ENCODE assay signal across 33 cellular contexts in the genomic region with DNA sequence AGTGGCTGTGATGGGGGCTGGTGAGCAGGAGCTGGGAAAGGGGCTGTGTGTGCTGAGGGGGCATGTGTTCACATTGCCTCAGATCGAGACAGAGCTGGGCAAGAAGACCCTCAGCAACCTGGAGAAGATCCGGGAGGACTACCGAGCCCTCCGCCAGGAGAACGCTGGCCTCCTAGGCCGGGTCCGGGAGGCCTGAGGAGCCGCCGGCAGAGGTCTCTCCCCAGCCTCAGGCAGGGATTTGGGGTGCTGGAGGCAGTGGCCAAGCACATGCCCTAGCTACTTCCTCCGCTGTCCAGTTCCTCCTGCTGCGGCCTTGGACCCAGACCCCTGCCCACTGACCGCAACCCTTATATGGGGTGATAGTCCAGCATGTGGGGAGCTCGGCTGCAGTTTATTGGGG. TPM values are rescaled to one million over a fixed set of nuclear protein-coding genes. Genes with fewer than 3 reads are reported as not detected.
"Had no signal": no experiment of that assay in that cellular context is flagged by ENCODE, and none has a peak within 500 bp of the region (broad histone marks: within the 10 kb centered on the region; RNA-seq: fewer than 3 reads in every experiment).

No MANE protein-coding gene starts in this region.

- FAIRE-seq: astrocyte, TTC549 had no signal

- H3K4me3 ChIP-seq: adrenal gland, body of pancreas, breast epithelium, MG63, Peyer's patch, SJSA1 had no signal

- H3K27ac Mint-ChIP-seq: T-helper 1 cell treated with Interleukin-12 subunit alpha and Interleukin-12 subunit beta and Interleukin-4 antibody, amounts not matched to agents 30 μg/mL and 1 μg/mL, for 36 hours had no signal

- H3K4me3 Mint-ChIP-seq: activated CD4-positive, alpha-beta memory T cell treated with anti-CD3 and anti-CD28 coated beads, Interleukin-2, amount 10 ng/mL, durations not matched to agents 7 days and 5 days; activated CD4-positive, alpha-beta T cell treated with anti-CD3 and anti-CD28 coated beads for 36 hours; activated naive CD8-positive, alpha-beta T cell treated with anti-CD3 and anti-CD28 coated beads for 36 hours; T-helper 1 cell treated with Interleukin-12 subunit alpha and Interleukin-12 subunit beta and Interleukin-4 antibody, amounts not matched to agents 30 μg/mL and 1 μg/mL, for 36 hours; T-helper 2 cell treated with Interferon-gamma antibody and Interleukin-4, amounts not matched to agents 5 μg/mL and 100 μg/mL, for 36 hours had no signal

- H3K9me3 ChIP-seq: adrenal gland, body of pancreas, breast epithelium, MG63, Peyer's patch, SJSA1, SK-N-SH had no signal

- H3K4me2 ChIP-seq: SK-N-SH had no signal

- H3K27me3 ChIP-seq: adrenal gland, body of pancreas, MG63, Peyer's patch, SJSA1 had no signal

- H3K27ac ChIP-seq: adrenal gland, body of pancreas, breast epithelium, Peyer's patch, SJSA1 had no signal

- DNase-seq: activated CD4-positive, alpha-beta memory T cell treated with anti-CD3 and anti-CD28 coated beads, Interleukin-2, amount 10 ng/mL, durations not matched to agents 7 days and 5 days; activated CD4-positive, alpha-beta T cell treated with anti-CD3 and anti-CD28 coated beads for 36 hours; activated CD8-positive, alpha-beta memory T cell treated with anti-CD3 and anti-CD28 coated beads, Interleukin-2, amount 50 U/mL, for 48 hours; activated effector memory CD4-positive, alpha-beta T cell treated with anti-CD3 and anti-CD28 coated beads, Interleukin-2, amount 50 U/mL, for 16 hours; activated naive CD4-positive, alpha-beta T cell; activated naive CD4-positive, alpha-beta T cell treated with anti-CD3 and anti-CD28 coated beads, Interleukin-2, amount 50 U/mL, for 16 hours; activated naive CD8-positive, alpha-beta T cell treated with anti-CD3 and anti-CD28 coated beads for 36 hours; activated T-cell treated with anti-CD3 and anti-CD28 coated beads, Interleukin-2, amount 50 U/mL, for 48 hours; adrenal gland; body of pancreas; Kasumi-1; KG1; MG63; NCI-H1048; NCI-H1105 treated with DMSO at 0.1 percent for 48 hours; NCI-H1436; NCI-H1694 treated with DMSO at 0.1 percent for 48 hours; NCI-H2029; NCI-H345; NCI-H526; NCI-H748 treated with DMSO at 0.1 percent for 48 hours; NK-92 treated with Interleukin-12 subunit alpha and Interleukin-12 subunit beta, amount 100 ng/mL, for 24 hours; PC-3; Peyer's patch; RPMI8226; SHP77 treated with DMSO at 0.1 percent for 48 hours; SK-N-SH had no signal

- ATAC-seq: activated CD4-positive, alpha-beta T cell treated with anti-CD3 and anti-CD28 coated beads for 36 hours; body of pancreas; PC-3 had no signal

- H3K4me1 ChIP-seq: adrenal gland, body of pancreas, breast epithelium, Peyer's patch, SJSA1 had no signal

- H3K27me3 Mint-ChIP-seq: activated CD4-positive, alpha-beta memory T cell treated with anti-CD3 and anti-CD28 coated beads, Interleukin-2, amount 10 ng/mL, durations not matched to agents 7 days and 5 days; activated CD4-positive, alpha-beta T cell treated with anti-CD3 and anti-CD28 coated beads for 36 hours; activated naive CD8-positive, alpha-beta T cell treated with anti-CD3 and anti-CD28 coated beads for 36 hours had no signal

- H3K9me3 Mint-ChIP-seq: activated CD4-positive, alpha-beta memory T cell treated with anti-CD3 and anti-CD28 coated beads, Interleukin-2, amount 10 ng/mL, durations not matched to agents 7 days and 5 days; activated naive CD8-positive, alpha-beta T cell treated with anti-CD3 and anti-CD28 coated beads for 36 hours; T-helper 1 cell treated with Interleukin-12 subunit alpha and Interleukin-12 subunit beta and Interleukin-4 antibody, amounts not matched to agents 30 μg/mL and 1 μg/mL, for 36 hours; T-helper 2 cell treated with Interferon-gamma antibody and Interleukin-4, amounts not matched to agents 5 μg/mL and 100 μg/mL, for 36 hours had no signal

- H3K36me3 ChIP-seq: breast epithelium, MG63, SJSA1 had no signal

- H3K9ac ChIP-seq: SK-N-SH had no signal

RNA-seq across cellular contexts. Expression of a gene that starts 14.4 kb away (rescaled TPM):
- total RNA-seq: body of pancreas, PC-3, SJSA1 had no signal

RNA-seq across cellular contexts. Expression of a gene that starts 16.9 kb away (rescaled TPM):
- total RNA-seq: astrocyte, PC-3, SJSA1 had no signal
- polyA plus RNA-seq: SK-N-SH had no signal
